Comparison of ENCODE assay signal across 1 cellular context in the genomic region with DNA sequence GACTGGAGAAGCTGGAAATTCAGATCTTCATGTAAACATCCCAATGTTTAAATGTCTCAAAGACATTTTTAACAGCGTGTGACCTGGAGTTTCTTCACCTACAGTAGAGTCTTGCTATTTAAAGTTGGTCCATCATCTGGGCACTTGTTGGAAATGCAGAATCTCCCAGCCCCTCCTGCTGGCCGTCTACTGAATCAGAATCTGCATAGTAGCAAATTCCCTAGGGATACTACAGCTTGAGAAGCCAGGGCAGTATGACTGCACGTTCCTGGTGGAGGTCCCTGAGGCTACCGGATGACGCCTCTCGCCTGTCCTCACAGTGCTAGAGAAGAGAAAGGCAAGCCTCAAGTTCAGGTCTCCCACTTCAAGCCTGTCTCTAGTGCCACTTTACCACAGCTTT.
TF ChIP-seq lines count a peak whose summit lies in the region.

No MANE protein-coding gene starts in this region.

TF ChIP-seq in GM23338, 12 proteins besides CTCF, POLR2A, EP300 and RAD21:
- no peak for TF ChIP-seq ZNF462 (CRISPR knock-in tag; IDR thresholded peaks at IDR 0.05)
- no peak for TF ChIP-seq EZH2 (IDR thresholded peaks at IDR 0.05; ENCODE audit: low read depth, unreplicated experiment)
- TF ChIP-seq CREB1 (CRISPR knock-in tag; IDR thresholded peaks at IDR 0.05; ENCODE audit: low read depth): no peak
- no peak for TF ChIP-seq NANOG (IDR thresholded peaks at IDR 0.05; ENCODE audit: borderline replicate concordance)
- TF ChIP-seq POLR2AphosphoS5 (IDR thresholded peaks at IDR 0.05; ENCODE audit: low read depth): no peak
- no peak for TF ChIP-seq JUNB (IDR thresholded peaks at IDR 0.05; ENCODE audit: unreplicated experiment)
